In genomic region chr17:17682737-17683675, GRCh38 we compare ENCODE assay signal across 8 cellular contexts. TPM values are rescaled to one million over a fixed set of nuclear protein-coding genes. Genes with fewer than 3 reads are reported as not detected.
DNase-seq lines count a peak whose midpoint lies in the region; ATAC-seq and TF ChIP-seq lines count a peak whose summit lies in the region.

No MANE protein-coding gene starts in this region.

- H3K27me3 ChIP-seq in SU-DHL-6 (ENCODE audit: low read length) (no peaks in the 10 kb centered on the region), left ventricle myocardium inferior (ENCODE audit: low read depth) (no peaks in the 10 kb centered on the region)

- no peaks in the 10 kb centered on the region for H3K9me3 Mint-ChIP-seq in progenitor cell of endocrine pancreas (ENCODE audit: low read depth)

- ATAC-seq in GM18867 (IDR thresholded peaks at IDR 0.05; ENCODE audit: unreplicated experiment) (peak; percentile 33), HG03571 (IDR thresholded peaks at IDR 0.05; ENCODE audit: unreplicated experiment) (peak; percentile 7)

- no peaks in the 10 kb centered on the region for H4K20me1 ChIP-seq in SU-DHL-6 (ENCODE audit: low read depth, low read length)

- peak overlapping the region; percentile 98 for H3K27ac Mint-ChIP-seq in progenitor cell of endocrine pancreas

- intact Hi-C loops in left ventricle myocardium inferior (cut with micrococcal nuclease) = no loop called here

- H3K4me1 ChIP-seq in left ventricle myocardium inferior = peaks cover 60% of the 10 kb centered on the region

- TF ChIP-seq CTCF in SU-DHL-6 (IDR thresholded peaks at IDR 0.05; ENCODE audit: insufficient read depth, low read length, poor library complexity, severe bottlenecking) = no peak
- TF ChIP-seq CTCF in left ventricle myocardium inferior (IDR thresholded peaks at IDR 0.05; ENCODE audit: borderline replicate concordance) = no peak
- TF ChIP-seq CTCF in progenitor cell of endocrine pancreas (IDR thresholded peaks at IDR 0.05; ENCODE audit: unreplicated experiment) = no peak

- H3F3A ChIP-seq in SU-DHL-6 (ENCODE audit: insufficient read depth) = peaks cover 7% of the 10 kb centered on the region

- peaks cover 38% of the 10 kb centered on the region for H3K4me1 Mint-ChIP-seq in progenitor cell of endocrine pancreas (ENCODE audit: low read depth)

- no peak overlapping the region for H2AFZ ChIP-seq in SU-DHL-6 (ENCODE audit: low read depth, low read length, severe bottlenecking)

- no peaks in the 10 kb centered on the region for H3K27me3 Mint-ChIP-seq in progenitor cell of endocrine pancreas

- H3K36me3 ChIP-seq in SU-DHL-6 (ENCODE audit: low read length) (no peaks in the 10 kb centered on the region), left ventricle myocardium inferior (no peaks in the 10 kb centered on the region)

- peak; percentile 62 for DNase-seq in A172 (ENCODE audit: low spot score)
- DNase-seq in left ventricle myocardium inferior = peak; percentile 77
- DNase-seq in progenitor cell of endocrine pancreas (ENCODE audit: low spot score, unreplicated experiment) = peak; percentile 56
- DNase-seq in SKM-1 treated with dmso at 0.1 percent for 144 hours (lab: John Stamatoyannopoulos, UW; ENCODE audit: unreplicated experiment) = no peak

- H3K79me2 ChIP-seq in SU-DHL-6 (ENCODE audit: insufficient read depth, low read length) = no peaks in the 10 kb centered on the region

- peaks cover 2% of the 10 kb centered on the region for H3K36me3 Mint-ChIP-seq in progenitor cell of endocrine pancreas (ENCODE audit: insufficient read depth)

- WGBS in adipose tissue, 3 donors = 3 to 4% (median 4%) methylated on average over 35 to 57 of the region's 57 CpGs

- H3K9ac ChIP-seq in SU-DHL-6 (ENCODE audit: low read length) = peak overlapping the region; percentile 47

- peak overlapping the region; percentile 51 for H3K4me2 ChIP-seq in SU-DHL-6 (ENCODE audit: low read depth, low read length, poor library complexity, severe bottlenecking)

- H3K4me3 ChIP-seq in SU-DHL-6 (ENCODE audit: insufficient read depth, low read length, poor library complexity, severe bottlenecking) = peak overlapping the region; percentile 24
- H3K4me3 ChIP-seq in left ventricle myocardium inferior = peak overlapping the region; percentile 79

- H3K9me3 ChIP-seq in SU-DHL-6 (ENCODE audit: insufficient read depth, low read length) (no peaks in the 10 kb centered on the region), left ventricle myocardium inferior (replicated peaks) (no peaks in the 10 kb centered on the region)

- peak overlapping the region; percentile 88 for H3K4me3 Mint-ChIP-seq in progenitor cell of endocrine pancreas (ENCODE audit: low read depth)

- no peaks in the 10 kb centered on the region for H3K9me2 ChIP-seq in SU-DHL-6 (replicated peaks; ENCODE audit: insufficient read depth, low read length)

- H3K27ac ChIP-seq in SU-DHL-6 (ENCODE audit: low read depth, low read length) = no peak overlapping the region
- peak overlapping the region; percentile 53 for H3K27ac ChIP-seq in adipose tissue (ENCODE audit: low read depth, low read length)
- peak overlapping the region; percentile 92 for H3K27ac ChIP-seq in left ventricle myocardium inferior (replicated peaks)

RNA-seq across cellular contexts. Expression of gene RAI1, which starts 1.7 kb away (rescaled TPM):
- total RNA-seq in A172 (2014; rRNA removed; shearing (Covaris generic)) = 5.9 and 8.8 TPM in 2 replicates
- polyA plus RNA-seq in adipose tissue = 1 to 10 TPM; 4.5 to 9.3 (median 6.4) TPM
- 22.5 TPM for total RNA-seq in left ventricle myocardium inferior
- total RNA-seq in progenitor cell of endocrine pancreas = 69.0 and 75.0 TPM in 2 replicates
